ENCODE assay signal across 8 cellular contexts in genomic region chr6:27126815-27127537, GRCh38.
DNase-seq lines count a peak whose midpoint lies in the region; ATAC-seq, FAIRE-seq and TF ChIP-seq lines count a peak whose summit lies in the region.

No MANE protein-coding gene starts in this region.

- peak overlapping the region; percentile 64 for H2AFZ ChIP-seq in neuron (ENCODE audit: low read depth, low read length)

- peak; percentile 86 for TF ChIP-seq CTCF in fibroblast of the aortic adventitia (IDR thresholded peaks at IDR 0.05; ENCODE audit: insufficient read depth, low read length)

- H3K4me1 ChIP-seq in BLaER1 (peaks cover 49% of the 10 kb centered on the region), neuron (ENCODE audit: insufficient read depth, low read length) (no peaks in the 10 kb centered on the region)

- H3K4me3 ChIP-seq in BLaER1 = peak overlapping the region; percentile 60
- peak overlapping the region; percentile 58 for H3K4me3 ChIP-seq in fibroblast of the aortic adventitia (ENCODE audit: low read depth, low read length)
- H3K4me3 ChIP-seq in neuron (ENCODE audit: low read length) = peak overlapping the region; percentile 29

- peak overlapping the region; percentile 78 for H3K27ac ChIP-seq in BLaER1

- H4K20me1 ChIP-seq in BLaER1 = peaks cover under 1% of the 10 kb centered on the region; the same call in 1 of the 2 replicates

- no peaks in the 10 kb centered on the region for H3K9me3 ChIP-seq in BLaER1
- H3K9me3 ChIP-seq in neuron (ENCODE audit: low read length) = no peaks in the 10 kb centered on the region

- peak; percentile 44 for TF ChIP-seq POLR2A in GM19193 (IDR thresholded peaks at IDR 0.05; ENCODE audit: extremely low read depth, insufficient read depth, insufficient read length)

- peak overlapping the region; percentile 74 for H3K4me2 ChIP-seq in BLaER1

- ATAC-seq in HG03469 (IDR thresholded peaks at IDR 0.05; ENCODE audit: unreplicated experiment) = peak; percentile 71

- H3K9ac ChIP-seq in BLaER1 = peak overlapping the region; percentile 74

- DNase-seq in RCC 7860 (ENCODE audit: low spot score) (peak; percentile 72), fibroblast of the aortic adventitia (ENCODE audit: low read depth) (peak; percentile 94), superior temporal gyrus (ENCODE audit: extremely low spot score) (peak; percentile 85)
- peak; percentile 53 to 68 for DNase-seq in activated T-helper 1 cell treated with anti-CD3 and anti-CD28 coated beads, Interleukin-2, amount 50 U/mL, for 16 hours (ENCODE audit: low read depth in 1 of 2, low spot score in 1 of 2)

- H3K27me3 ChIP-seq in BLaER1 (no peaks in the 10 kb centered on the region), neuron (ENCODE audit: insufficient read depth, low read length) (no peaks in the 10 kb centered on the region)

- peaks cover 27% of the 10 kb centered on the region for H3K36me3 ChIP-seq in BLaER1
- no peaks in the 10 kb centered on the region for H3K36me3 ChIP-seq in neuron (ENCODE audit: insufficient read depth, low read length)

- FAIRE-seq in RCC 7860 (lab: Jason Lieb, UNC) = peak; percentile 86

Comparison
In these comparisons a context has a peak if more than half of its experiments do, and no peak if none do; other contexts are left out.
1. Peak in every context shown above with its lines: DNase-seq, ATAC-seq, H3K4me3 ChIP-seq and H3K27ac ChIP-seq.